Comparison of ENCODE assay signal across 7 cellular contexts in genomic region chr7:32676249-32676941, GRCh38.
"Had no signal": no experiment of that assay in that cellular context is flagged by ENCODE, and none has a peak within 500 bp of the region (broad histone marks: within the 10 kb centered on the region; RNA-seq: fewer than 3 reads in every experiment).

No MANE protein-coding gene starts in this region.

- H3K27ac ChIP-seq: GM23248, HL-60 had no signal

- DNase-seq: GM23248, GOT3, H9, HCEC 1CT, IMR-90, KBM-7 had no signal

- H2AFZ ChIP-seq: GM23248 had no signal

- H3K9ac ChIP-seq: GM23248 had no signal

- H3K4me3 ChIP-seq: GM23248 had no signal
